In genomic region chr1:150621497-150622113, GRCh38 we compare ENCODE assay signal across 8 cellular contexts. TPM values are rescaled to one million over a fixed set of nuclear protein-coding genes. Genes with fewer than 3 reads are reported as not detected.
DNase-seq lines count a peak whose midpoint lies in the region; ATAC-seq and TF ChIP-seq lines count a peak whose summit lies in the region.

No MANE protein-coding gene starts in this region.

- peaks cover 27% of the 10 kb centered on the region for H3K36me3 ChIP-seq in SJCRH30

- H3K27ac ChIP-seq in SJCRH30: no peak overlapping the region

- H3K9me3 ChIP-seq in SJCRH30 (replicated peaks): no peaks in the 10 kb centered on the region

- in situ Hi-C loops in GM13976 (cut with MboI; ENCODE audit: low sequenced_read_pairs, unreplicated experiment): no loop called here

- no peak overlapping the region for H3K4me3 ChIP-seq in SJCRH30

- H3K4me1 ChIP-seq in SJCRH30: no peaks in the 10 kb centered on the region

- ATAC-seq in HG02885 (IDR thresholded peaks at IDR 0.05; ENCODE audit: poor library complexity, unreplicated experiment): no peak

- DNase-seq in AG08395 (ENCODE audit: low spot score) (peak; percentile 73), GM13976 (ENCODE audit: low spot score) (peak; percentile 65), SJCRH30 (peak; percentile 24 to 58), amniotic epithelial cell (ENCODE audit: low read depth) (peak; percentile 75), hepatic stellate cell (ENCODE audit: low spot score) (peak; percentile 67), NCI-H187 (lab: John Stamatoyannopoulos, UW) (no peak)
- DNase-seq in stimulated activated CD4-positive, alpha-beta T cell treated with anti-CD3 and anti-CD28 coated beads, Interleukin-12 subunit alpha, Interleukin-12 subunit beta, amount 100 ng/mL, for 48 hours (ENCODE audit: low read depth in 2 of 3, low spot score in 1 of 3): peak in 2 of 3 donors; percentile 25 to 30

- peak; percentile 33 for TF ChIP-seq CTCF in GM13976 (IDR thresholded peaks at IDR 0.05; ENCODE audit: borderline replicate concordance, control extremely low read depth, extremely low read depth, insufficient read depth, missing control alignments)

- H3K27me3 ChIP-seq in SJCRH30: no peaks in the 10 kb centered on the region

RNA-seq across cellular contexts. Expression of gene ENSA, which starts 7.8 kb away (rescaled TPM):
- 89.3 and 91.6 TPM in 2 replicates for total RNA-seq in SJCRH30 (2014; rRNA removed; shearing (Covaris generic))

RNA-seq across cellular contexts. Expression of gene MCL1, which starts 42.2 kb away (rescaled TPM):
- 99.4 and 104 TPM in 2 replicates for total RNA-seq in SJCRH30 (2014; rRNA removed; shearing (Covaris generic))

Comparison
In these comparisons a context has a peak if more than half of its experiments do, and no peak if none do; other contexts are left out.
1. DNase-seq: peak in AG08395 (single experiment), GM13976 (single experiment), SJCRH30 (2 of 2), amniotic epithelial cell (single experiment), hepatic stellate cell (single experiment) and stimulated activated CD4-positive, alpha-beta T cell treated with anti-CD3 and anti-CD28 coated beads, Interleukin-12 subunit alpha, Interleukin-12 subunit beta, amount 100 ng/mL, for 48 hours (2 of 3); none in NCI-H187 (0 of 2).